Comparison of ENCODE assay signal across 27 cellular contexts in the genomic region with DNA sequence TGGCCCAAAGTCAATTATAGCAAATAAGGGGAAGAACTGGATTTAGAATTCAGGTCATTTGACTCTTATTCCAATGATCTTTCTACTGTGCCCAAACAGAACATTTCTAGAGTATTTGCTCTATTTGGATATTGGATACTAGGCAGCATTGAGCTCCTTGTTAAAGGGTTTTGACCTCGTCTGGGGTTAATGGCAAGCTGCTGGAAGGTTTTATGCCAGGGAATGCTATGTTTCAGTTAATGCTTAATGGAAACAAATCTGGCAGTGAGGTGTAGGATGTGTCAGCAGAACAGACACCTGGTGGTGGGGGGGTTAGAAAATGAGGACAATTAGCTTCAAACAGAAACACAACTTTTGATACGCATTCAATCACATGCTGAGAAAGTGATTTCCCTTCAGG. TPM values are rescaled to one million over a fixed set of nuclear protein-coding genes. Genes with fewer than 3 reads are reported as not detected.
"Had no signal": no experiment of that assay in that cellular context is flagged by ENCODE, and none has a peak within 500 bp of the region (broad histone marks: within the 10 kb centered on the region; RNA-seq: fewer than 3 reads in every experiment).

No MANE protein-coding gene starts in this region.

- DNase-seq: IMR-90; Karpas-422; KG1; MG63; NCI-H1092; NCI-H1105 treated with DMSO at 0.1 percent for 48 hours; NCI-H1417 treated with DMSO at 0.1 percent for 48 hours; NCI-H146; NCI-H1694 treated with DMSO at 0.1 percent for 48 hours; NCI-H1930; NCI-H2081; NCI-H2107; NCI-H2227 treated with DMSO at 0.1 percent for 48 hours; NCI-H524; NCI-H526 treated with DMSO at 0.1 percent for 48 hours; NCI-H748 treated with DMSO at 0.1 percent for 48 hours; NK-92 treated with Interleukin-12 subunit alpha and Interleukin-12 subunit beta, amount 100 ng/mL, for 24 hours; PC-3; Peyer's patch; SHP77; SK-N-SH had no signal

- H3K4me3 ChIP-seq: MG63, Peyer's patch had no signal

- H3K9me2 ChIP-seq: SK-N-SH had no signal

- H3K4me1 ChIP-seq: Peyer's patch had no signal

- H3K4me2 ChIP-seq: SK-N-SH had no signal

- ATAC-seq: HepG2, PC-3 had no signal

- H3K9ac ChIP-seq: SK-N-SH had no signal

- H3K27ac ChIP-seq: Peyer's patch, RWPE1 had no signal

- H3K27me3 ChIP-seq: MG63, Peyer's patch had no signal

- H3K9me3 ChIP-seq: MG63, Peyer's patch, SK-N-SH had no signal

- H3K36me3 ChIP-seq: MG63, Peyer's patch had no signal

RNA-seq across cellular contexts. Expression of a gene that starts 51.5 kb away (rescaled TPM):
- total RNA-seq: HT1080, IMR-90, NCI-H460, OCI-LY7, PC-3, SK-MEL-5 had no signal
